ENCODE assay signal across 1 cellular context in the genomic region with DNA sequence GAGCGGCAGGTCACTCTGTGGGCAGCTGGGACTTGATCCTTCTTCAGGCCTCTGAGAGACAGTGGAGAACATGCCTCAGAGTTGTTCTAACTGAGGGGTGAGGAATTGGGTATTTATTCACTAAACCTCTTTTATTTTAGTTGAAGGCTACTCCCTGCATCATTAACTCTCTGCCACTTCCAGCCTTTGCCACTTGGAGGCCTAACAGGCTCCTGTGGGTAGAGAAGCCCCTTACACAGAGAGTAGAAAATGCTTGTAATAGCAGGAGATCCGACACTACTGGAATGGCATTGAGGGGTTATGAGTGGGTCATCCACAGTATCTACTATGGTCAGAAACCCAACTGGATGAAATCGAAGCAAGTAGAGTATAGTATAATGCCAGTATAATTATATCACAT.
TF ChIP-seq lines count a peak whose summit lies in the region.

No MANE protein-coding gene starts in this region.

TF ChIP-seq in WTC11, 78 proteins besides CTCF, POLR2A, EP300 and RAD21 (continued from another document):
- TF ChIP-seq, protein P1, sequence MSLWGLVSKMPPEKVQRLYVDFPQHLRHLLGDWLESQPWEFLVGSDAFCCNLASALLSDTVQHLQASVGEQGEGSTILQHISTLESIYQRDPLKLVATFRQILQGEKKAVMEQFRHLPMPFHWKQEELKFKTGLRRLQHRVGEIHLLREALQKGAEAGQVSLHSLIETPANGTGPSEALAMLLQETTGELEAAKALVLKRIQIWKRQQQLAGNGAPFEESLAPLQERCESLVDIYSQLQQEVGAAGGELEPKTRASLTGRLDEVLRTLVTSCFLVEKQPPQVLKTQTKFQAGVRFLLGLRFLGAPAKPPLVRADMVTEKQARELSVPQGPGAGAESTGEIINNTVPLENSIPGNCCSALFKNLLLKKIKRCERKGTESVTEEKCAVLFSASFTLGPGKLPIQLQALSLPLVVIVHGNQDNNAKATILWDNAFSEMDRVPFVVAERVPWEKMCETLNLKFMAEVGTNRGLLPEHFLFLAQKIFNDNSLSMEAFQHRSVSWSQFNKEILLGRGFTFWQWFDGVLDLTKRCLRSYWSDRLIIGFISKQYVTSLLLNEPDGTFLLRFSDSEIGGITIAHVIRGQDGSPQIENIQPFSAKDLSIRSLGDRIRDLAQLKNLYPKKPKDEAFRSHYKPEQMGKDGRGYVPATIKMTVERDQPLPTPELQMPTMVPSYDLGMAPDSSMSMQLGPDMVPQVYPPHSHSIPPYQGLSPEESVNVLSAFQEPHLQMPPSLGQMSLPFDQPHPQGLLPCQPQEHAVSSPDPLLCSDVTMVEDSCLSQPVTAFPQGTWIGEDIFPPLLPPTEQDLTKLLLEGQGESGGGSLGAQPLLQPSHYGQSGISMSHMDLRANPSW (CRISPR knock-in tag; conservative IDR thresholded peaks at IDR 0.05; ENCODE audit: low read depth), result no peak
- TF ChIP-seq, protein P2, sequence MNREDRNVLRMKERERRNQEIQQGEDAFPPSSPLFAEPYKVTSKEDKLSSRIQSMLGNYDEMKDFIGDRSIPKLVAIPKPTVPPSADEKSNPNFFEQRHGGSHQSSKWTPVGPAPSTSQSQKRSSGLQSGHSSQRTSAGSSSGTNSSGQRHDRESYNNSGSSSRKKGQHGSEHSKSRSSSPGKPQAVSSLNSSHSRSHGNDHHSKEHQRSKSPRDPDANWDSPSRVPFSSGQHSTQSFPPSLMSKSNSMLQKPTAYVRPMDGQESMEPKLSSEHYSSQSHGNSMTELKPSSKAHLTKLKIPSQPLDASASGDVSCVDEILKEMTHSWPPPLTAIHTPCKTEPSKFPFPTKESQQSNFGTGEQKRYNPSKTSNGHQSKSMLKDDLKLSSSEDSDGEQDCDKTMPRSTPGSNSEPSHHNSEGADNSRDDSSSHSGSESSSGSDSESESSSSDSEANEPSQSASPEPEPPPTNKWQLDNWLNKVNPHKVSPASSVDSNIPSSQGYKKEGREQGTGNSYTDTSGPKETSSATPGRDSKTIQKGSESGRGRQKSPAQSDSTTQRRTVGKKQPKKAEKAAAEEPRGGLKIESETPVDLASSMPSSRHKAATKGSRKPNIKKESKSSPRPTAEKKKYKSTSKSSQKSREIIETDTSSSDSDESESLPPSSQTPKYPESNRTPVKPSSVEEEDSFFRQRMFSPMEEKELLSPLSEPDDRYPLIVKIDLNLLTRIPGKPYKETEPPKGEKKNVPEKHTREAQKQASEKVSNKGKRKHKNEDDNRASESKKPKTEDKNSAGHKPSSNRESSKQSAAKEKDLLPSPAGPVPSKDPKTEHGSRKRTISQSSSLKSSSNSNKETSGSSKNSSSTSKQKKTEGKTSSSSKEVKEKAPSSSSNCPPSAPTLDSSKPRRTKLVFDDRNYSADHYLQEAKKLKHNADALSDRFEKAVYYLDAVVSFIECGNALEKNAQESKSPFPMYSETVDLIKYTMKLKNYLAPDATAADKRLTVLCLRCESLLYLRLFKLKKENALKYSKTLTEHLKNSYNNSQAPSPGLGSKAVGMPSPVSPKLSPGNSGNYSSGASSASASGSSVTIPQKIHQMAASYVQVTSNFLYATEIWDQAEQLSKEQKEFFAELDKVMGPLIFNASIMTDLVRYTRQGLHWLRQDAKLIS (CRISPR knock-in tag; IDR thresholded peaks at IDR 0.05; ENCODE audit: borderline replicate concordance), result no peak
- no peak for TF ChIP-seq PRRX2 (CRISPR knock-in tag; IDR thresholded peaks at IDR 0.05)
- no peak for TF ChIP-seq ZNF423 (CRISPR knock-in tag; IDR thresholded peaks at IDR 0.05)
- TF ChIP-seq MYBL2 (CRISPR knock-in tag; IDR thresholded peaks at IDR 0.05), result no peak
- TF ChIP-seq CBFB (CRISPR knock-in tag; IDR thresholded peaks at IDR 0.05; ENCODE audit: low read depth), result no peak
- TF ChIP-seq, protein P3, sequence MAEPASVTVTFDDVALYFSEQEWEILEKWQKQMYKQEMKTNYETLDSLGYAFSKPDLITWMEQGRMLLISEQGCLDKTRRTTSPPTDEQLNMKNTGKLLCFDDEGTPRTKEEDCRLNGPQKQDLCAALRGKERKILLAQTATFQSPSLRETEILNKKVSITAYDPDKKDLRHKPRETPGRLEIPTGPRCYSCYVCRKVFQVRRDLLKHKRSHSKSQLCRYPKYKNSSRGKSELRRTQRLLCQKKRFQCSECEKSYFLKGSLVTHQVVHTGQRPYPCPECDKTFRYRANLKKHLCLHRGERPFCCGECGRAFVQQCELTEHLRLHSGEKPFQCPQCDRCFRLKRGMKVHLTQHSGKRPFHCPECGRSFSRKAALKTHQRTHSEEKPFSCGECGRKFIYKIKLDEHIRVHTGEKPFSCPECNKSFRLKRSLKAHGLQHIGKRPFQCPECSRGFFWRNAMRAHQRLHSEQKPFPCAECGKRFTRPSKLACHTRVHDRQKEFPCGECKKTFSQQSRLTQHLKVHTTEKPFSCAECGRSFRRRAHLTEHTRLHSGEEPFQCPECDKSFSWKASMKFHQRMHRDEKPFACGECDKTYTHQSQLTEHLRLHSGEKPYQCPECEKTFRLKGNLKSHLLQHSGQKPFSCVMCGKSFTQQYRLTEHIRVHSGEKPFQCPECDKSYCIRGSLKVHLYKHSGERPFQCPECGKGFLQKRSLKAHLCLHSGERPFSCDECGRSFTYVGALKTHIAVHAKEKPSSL (CRISPR knock-in tag; conservative IDR thresholded peaks at IDR 0.05), result no peak
